Comparison of ENCODE assay signal across 8 cellular contexts in genomic region chr15:98650871-98651481, GRCh38. TPM values are rescaled to one million over a fixed set of nuclear protein-coding genes. Genes with fewer than 3 reads are reported as not detected.
DNase-seq lines count a peak whose midpoint lies in the region; ATAC-seq and TF ChIP-seq lines count a peak whose summit lies in the region.

No MANE protein-coding gene starts in this region.

- intact Hi-C loops in right lobe of liver (cut with DNase I), result no loop called here

- no peak for TF ChIP-seq CTCF in AG10803 (conservative IDR thresholded peaks at IDR 0.05; ENCODE audit: low read length)
- TF ChIP-seq CTCF in right lobe of liver (IDR thresholded peaks at IDR 0.05), result no peak

- peaks cover 43% of the 10 kb centered on the region for H3K4me1 Mint-ChIP-seq in stimulated activated naive CD8-positive, alpha-beta T cell treated with anti-CD3 and anti-CD28 coated beads, Interleukin-15, Interleukin-2, amounts not matched to agents 100 ng/mL and 50 ng/mL, for 24 hours (ENCODE audit: low read depth)

- no peaks in the 10 kb centered on the region for H3K9me3 Mint-ChIP-seq in stimulated activated naive CD8-positive, alpha-beta T cell treated with anti-CD3 and anti-CD28 coated beads, Interleukin-15, Interleukin-2, amounts not matched to agents 100 ng/mL and 50 ng/mL, for 24 hours

- peaks cover 0 to 11% (median 0%) of the 10 kb centered on the region in 4 donors for H3K4me1 ChIP-seq in right lobe of liver

- H3K27ac ChIP-seq in right lobe of liver, result peak overlapping the region; percentile 40 to 71 (median 65)

- peak overlapping the region; percentile 89 for H3K4me3 Mint-ChIP-seq in stimulated activated naive CD8-positive, alpha-beta T cell treated with anti-CD3 and anti-CD28 coated beads, Interleukin-15, Interleukin-2, amounts not matched to agents 100 ng/mL and 50 ng/mL, for 24 hours

- peak overlapping the region; percentile 88 for H3K4me3 ChIP-seq in AG10803 (ENCODE audit: low read length)
- peak overlapping the region; percentile 42 to 64 (median 56) for H3K4me3 ChIP-seq in right lobe of liver

- WGBS in right lobe of liver (ENCODE audit: insufficient coverage, low coverage, low lambda C conversion rate, missing lambda C conversion rate), result 5% methylated on average over 37 of the region's 37 CpGs

- DNase-seq in AG10803 (ENCODE audit: low read depth), result peak; percentile 41
- DNase-seq in OCI-M1 (lab: John Stamatoyannopoulos, UW), result peak; percentile 33
- peak; percentile 35 to 46 for DNase-seq in T47D (ENCODE audit: low read depth in 1 of 2, low spot score in 1 of 2)
- DNase-seq in right lobe of liver, result no peak
- no peak for DNase-seq in NCI-H2196 (lab: John Stamatoyannopoulos, UW; ENCODE audit: unreplicated experiment)

- in situ Hi-C loops in T47D (cut with HindIII; ENCODE audit: low pct_unique_long_range_greater_than_20kb, low sequenced_read_pairs), result no loop called here

- no peak for ATAC-seq in right lobe of liver
- no peak for ATAC-seq in GM18505 (IDR thresholded peaks at IDR 0.05; ENCODE audit: unreplicated experiment)
- ATAC-seq in HG02870 (IDR thresholded peaks at IDR 0.05; ENCODE audit: unreplicated experiment), result no peak

- peak overlapping the region; percentile 81 for H3K27ac Mint-ChIP-seq in stimulated activated naive CD8-positive, alpha-beta T cell treated with anti-CD3 and anti-CD28 coated beads, Interleukin-15, Interleukin-2, amounts not matched to agents 100 ng/mL and 50 ng/mL, for 24 hours

- H3K36me3 ChIP-seq in right lobe of liver, result no peaks in the 10 kb centered on the region

- TF ChIP-seq POLR2A in right lobe of liver (IDR thresholded peaks at IDR 0.05), result no peak
- no peak for TF ChIP-seq POLR2A in GM18505 (IDR thresholded peaks at IDR 0.05; ENCODE audit: borderline replicate concordance, extremely low read depth, insufficient read depth, insufficient read length)

- H3K9me3 ChIP-seq in right lobe of liver, result no peaks in the 10 kb centered on the region

- peaks cover 34% of the 10 kb centered on the region for H3K27me3 Mint-ChIP-seq in stimulated activated naive CD8-positive, alpha-beta T cell treated with anti-CD3 and anti-CD28 coated beads, Interleukin-15, Interleukin-2, amounts not matched to agents 100 ng/mL and 50 ng/mL, for 24 hours

- H3K27me3 ChIP-seq in right lobe of liver, result peaks cover 4 to 30% of the 10 kb centered on the region in 2 donors

- H3K36me3 Mint-ChIP-seq in stimulated activated naive CD8-positive, alpha-beta T cell treated with anti-CD3 and anti-CD28 coated beads, Interleukin-15, Interleukin-2, amounts not matched to agents 100 ng/mL and 50 ng/mL, for 24 hours (ENCODE audit: low read depth), result no peaks in the 10 kb centered on the region

RNA-seq across cellular contexts. Expression of gene IGF1R, which starts 2.6 kb away (rescaled TPM):
- 1 to 10 TPM; 2.5 to 5.3 (median 3.8) TPM for total RNA-seq in right lobe of liver

Comparison
In these comparisons a context has a peak if more than half of its experiments do, and no peak if none do; other contexts are left out.
1. DNase-seq: peak in AG10803 (single experiment), OCI-M1 (single experiment) and T47D (2 of 2); none in right lobe of liver (0 of 3) and NCI-H2196 (single experiment).